ENCODE assay signal across 12 cellular contexts in genomic region chr5:55668356-55668755, GRCh38. TPM values are rescaled to one million over a fixed set of nuclear protein-coding genes. Genes with fewer than 3 reads are reported as not detected.
DNase-seq lines count a peak whose midpoint lies in the region; TF ChIP-seq lines count a peak whose summit lies in the region.
"Had no signal": no experiment of that assay in that cellular context is flagged by ENCODE, and none has a peak within 500 bp of the region (broad histone marks: within the 10 kb centered on the region; RNA-seq: fewer than 3 reads in every experiment).

No MANE protein-coding gene starts in this region.

- H3K27ac ChIP-seq in SK-N-MC (peak overlapping the region; percentile 76), transverse colon (peak overlapping the region in 3 of 4 donors; percentile 26 to 68 (median 29))

- H3K27me3 Mint-ChIP-seq in activated T-helper 2 cell treated with anti-CD3 and anti-CD28 coated beads, Interferon-gamma antibody, Interleukin-2, Interleukin-4, amounts not matched to agents 10 μg/mL and 5 μg/mL and 100 μg/mL, durations not matched to agents 14 hours and 24 hours and 36 hours (ENCODE audit: low read depth) = no peaks in the 10 kb centered on the region

- peak overlapping the region; percentile 28 for H3K9ac ChIP-seq in SK-N-MC (ENCODE audit: insufficient read length)

- H3K9me3 Mint-ChIP-seq in activated T-helper 2 cell treated with anti-CD3 and anti-CD28 coated beads, Interferon-gamma antibody, Interleukin-2, Interleukin-4, amounts not matched to agents 10 μg/mL and 5 μg/mL and 100 μg/mL, durations not matched to agents 14 hours and 24 hours and 36 hours = no peaks in the 10 kb centered on the region

- intact Hi-C loops in transverse colon (cut with DNase I; ENCODE audit: low total_unique reads) = no loop called here
- intact Hi-C loops in activated T-helper 2 cell treated with anti-CD3 and anti-CD28 coated beads, Interferon-gamma antibody, Interleukin-2, Interleukin-4, amounts not matched to agents 10 μg/mL and 5 μg/mL and 100 μg/mL, durations not matched to agents 14 hours and 24 hours and 36 hours (cut with micrococcal nuclease) = no loop called here

- no peak for TF ChIP-seq CTCF in foreskin fibroblast (IDR thresholded peaks at IDR 0.05; ENCODE audit: low read depth, low read length)
- TF ChIP-seq CTCF in transverse colon (IDR thresholded peaks at IDR 0.05) = no peak

- TF ChIP-seq EP300 in transverse colon (IDR thresholded peaks at IDR 0.05; ENCODE audit: low read depth) = no peak

- H3K27ac Mint-ChIP-seq in activated T-helper 2 cell treated with anti-CD3 and anti-CD28 coated beads, Interferon-gamma antibody, Interleukin-2, Interleukin-4, amounts not matched to agents 10 μg/mL and 5 μg/mL and 100 μg/mL, durations not matched to agents 14 hours and 24 hours and 36 hours = no peak overlapping the region

- no peaks in the 10 kb centered on the region for H3K9me3 ChIP-seq in SK-N-MC (ENCODE audit: low read depth, low read length)
- no peaks in the 10 kb centered on the region for H3K9me3 ChIP-seq in transverse colon

- H3K4me1 ChIP-seq in transverse colon = peaks cover 0 to 17% (median 0%) of the 10 kb centered on the region in 4 donors

- no peak for TF ChIP-seq POLR2A in transverse colon (IDR thresholded peaks at IDR 0.05)

- peaks cover 24% of the 10 kb centered on the region for H3K36me3 Mint-ChIP-seq in activated T-helper 2 cell treated with anti-CD3 and anti-CD28 coated beads, Interferon-gamma antibody, Interleukin-2, Interleukin-4, amounts not matched to agents 10 μg/mL and 5 μg/mL and 100 μg/mL, durations not matched to agents 14 hours and 24 hours and 36 hours (ENCODE audit: low read depth)

- H3K36me3 ChIP-seq in SK-N-MC (ENCODE audit: insufficient read depth, low read length) (peaks cover 3% of the 10 kb centered on the region; the same call in 1 of the 2 replicates), transverse colon (peaks cover 0 to 17% (median 2%) of the 10 kb centered on the region in 4 donors)

- H3K4me3 ChIP-seq in SK-N-MC (no peak overlapping the region), foreskin fibroblast (ENCODE audit: low read depth in 1 of 2, low read length in 2 of 2) (no peak overlapping the region), transverse colon (no peak overlapping the region)

- DNase-seq in SIG-M5 treated with dmso at 0.1 percent for 504 hours (lab: John Stamatoyannopoulos, UW; ENCODE audit: unreplicated experiment) (peak; percentile 16), SIG-M5 (lab: John Stamatoyannopoulos, UW) (no peak), SK-N-MC (ENCODE audit: low read depth, low spot score) (no peak), foreskin fibroblast (peak; percentile 73 to 85), transverse colon (no peak), NCI-H1436 treated with DMSO at 0.1 percent for 48 hours (lab: John Stamatoyannopoulos, UW) (no peak), NCI-H187 (lab: John Stamatoyannopoulos, UW) (no peak)
- DNase-seq in activated T-helper 2 cell treated with anti-CD3 and anti-CD28 coated beads, Interferon-gamma antibody, Interleukin-2, Interleukin-4, amounts not matched to agents 10 μg/mL and 5 μg/mL and 100 μg/mL, durations not matched to agents 14 hours and 24 hours and 36 hours (ENCODE audit: low spot score) = no peak
- DNase-seq: activated CD4-positive, alpha-beta T cell treated with anti-CD3 and anti-CD28 coated beads for 4 hours; GOT3; NCI-H524; small intestine had no signal

- H3K4me3 Mint-ChIP-seq in activated T-helper 2 cell treated with anti-CD3 and anti-CD28 coated beads, Interferon-gamma antibody, Interleukin-2, Interleukin-4, amounts not matched to agents 10 μg/mL and 5 μg/mL and 100 μg/mL, durations not matched to agents 14 hours and 24 hours and 36 hours (ENCODE audit: low read depth) = no peak overlapping the region

- peaks cover 8% of the 10 kb centered on the region for H3K4me1 Mint-ChIP-seq in activated T-helper 2 cell treated with anti-CD3 and anti-CD28 coated beads, Interferon-gamma antibody, Interleukin-2, Interleukin-4, amounts not matched to agents 10 μg/mL and 5 μg/mL and 100 μg/mL, durations not matched to agents 14 hours and 24 hours and 36 hours (ENCODE audit: low read depth)

- in situ Hi-C loops in transverse colon (cut with MboI; ENCODE audit: low pct_ligation_motif_present in 1 of 4, low pct_unique_long_range_greater_than_20kb in 1 of 4, low sequenced_read_pairs in 3 of 4) = no loop called here

- H3K27me3 ChIP-seq in transverse colon = no peaks in the 10 kb centered on the region

RNA-seq across cellular contexts. Expression of gene SLC38A9, which starts 43.8 kb away (rescaled TPM):
- 10 to 100 TPM; 15.0 to 48.6 (median 32.3) TPM for total RNA-seq in transverse colon
- total RNA-seq in activated T-helper 2 cell treated with anti-CD3 and anti-CD28 coated beads, Interferon-gamma antibody, Interleukin-2, Interleukin-4, amounts not matched to agents 10 μg/mL and 5 μg/mL and 100 μg/mL, durations not matched to agents 14 hours and 24 hours and 36 hours = 19.3 and 22.2 TPM in 2 replicates

Comparison
In these comparisons a context has a peak if more than half of its experiments do, and no peak if none do; other contexts are left out.
1. DNase-seq: peak in SIG-M5 treated with dmso at 0.1 percent for 504 hours (single experiment) and foreskin fibroblast (2 of 2); none in SIG-M5 (single experiment), SK-N-MC (single experiment), transverse colon (single experiment), NCI-H1436 treated with DMSO at 0.1 percent for 48 hours (single experiment), activated T-helper 2 cell treated with anti-CD3 and anti-CD28 coated beads, Interferon-gamma antibody, Interleukin-2, Interleukin-4, amounts not matched to agents 10 μg/mL and 5 μg/mL and 100 μg/mL, durations not matched to agents 14 hours and 24 hours and 36 hours (single experiment) and NCI-H187 (0 of 2).